In the genomic region with DNA sequence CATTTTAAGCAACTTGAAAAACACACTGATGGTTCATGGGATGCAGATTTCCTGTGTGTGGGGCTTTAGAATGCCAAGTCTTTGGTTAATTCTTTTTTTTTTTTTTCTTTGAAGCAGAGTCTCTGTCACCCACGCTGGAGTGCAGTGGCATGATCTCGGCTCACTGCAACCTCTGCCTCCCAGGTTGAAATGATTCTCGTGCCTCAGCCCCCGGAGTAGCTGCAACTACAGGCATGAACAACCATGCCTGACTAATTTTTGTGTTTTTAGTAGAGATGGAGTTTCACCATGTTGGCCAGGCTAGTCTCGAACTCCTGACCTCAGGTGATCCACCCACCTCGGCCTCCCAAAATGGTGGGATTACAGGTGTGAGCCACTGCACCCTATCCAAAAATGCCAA, we compare ENCODE assay signal across 7 cellular contexts.
DNase-seq lines count a peak whose midpoint lies in the region; ATAC-seq and TF ChIP-seq lines count a peak whose summit lies in the region.
"Not testable (repeated sequence)": the region's sequence is repeated elsewhere in the genome, so short reads cannot be mapped to it uniquely, and the experiment has no call there.

No MANE protein-coding gene starts in this region.

- not testable (repeated sequence) for DNase-seq in activated CD4-positive, alpha-beta T cell treated with anti-CD3 and anti-CD28 coated beads, Interleukin-2, amount 10 ng/mL, durations not matched to agents 7 days and 5 days; activated naive CD4-positive, alpha-beta T cell treated with anti-CD3 and anti-CD28 coated beads, Interleukin-2, amount 10 ng/mL, durations not matched to agents 7 days and 5 days; activated naive CD8-positive, alpha-beta T cell treated with anti-CD3 and anti-CD28 coated beads, Interleukin-2, amount 50 U/mL, for 24 hours; stimulated activated naive CD8-positive, alpha-beta T cell treated with anti-CD3 and anti-CD28 coated beads, Interleukin-15, amount 100 ng/mL, for 72 hours
- DNase-seq in activated T-cell treated with anti-CD3 and anti-CD28 coated beads, Interleukin-2, amount 50 U/mL, for 4 hours, result peak; percentile 15
- peak; percentile 23 for DNase-seq in osteocyte (ENCODE audit: extremely low spot score, unreplicated experiment)

- not testable (repeated sequence) for H3K27me3 Mint-ChIP-seq in T-helper 1 cell treated with Interleukin-12 subunit alpha and Interleukin-12 subunit beta and Interleukin-4 antibody, amounts not matched to agents 30 μg/mL and 1 μg/mL, for 36 hours (ENCODE audit: low read depth); activated CD4-positive, alpha-beta T cell treated with anti-CD3 and anti-CD28 coated beads, Interleukin-2, amount 10 ng/mL, durations not matched to agents 7 days and 5 days; activated T-cell treated with anti-CD3 and anti-CD28 coated beads, Interleukin-2, amount 50 U/mL, for 4 hours (ENCODE audit: low read depth); activated naive CD4-positive, alpha-beta T cell treated with anti-CD3 and anti-CD28 coated beads, Interleukin-2, amount 10 ng/mL, durations not matched to agents 7 days and 5 days; activated naive CD8-positive, alpha-beta T cell treated with anti-CD3 and anti-CD28 coated beads, Interleukin-2, amount 50 U/mL, for 24 hours; osteocyte (ENCODE audit: unreplicated experiment); stimulated activated naive CD8-positive, alpha-beta T cell treated with anti-CD3 and anti-CD28 coated beads, Interleukin-15, amount 100 ng/mL, for 72 hours

- CTCF ChIA-PET in activated CD4-positive, alpha-beta T cell treated with anti-CD3 and anti-CD28 coated beads, Interleukin-2, amount 10 ng/mL, durations not matched to agents 7 days and 5 days (lab: Charles Lee), result interaction anchor here (1.0 kb wide), 1 partner anchor 25 kb away, joined by 3 read pairs; no protein-coding TSS in a partner anchor
- CTCF ChIA-PET in activated naive CD4-positive, alpha-beta T cell treated with anti-CD3 and anti-CD28 coated beads, Interleukin-2, amount 10 ng/mL, durations not matched to agents 7 days and 5 days (lab: Charles Lee), result not testable (repeated sequence)

- peaks cover 45% of the 10 kb centered on the region for H3K4me1 Mint-ChIP-seq in T-helper 1 cell treated with Interleukin-12 subunit alpha and Interleukin-12 subunit beta and Interleukin-4 antibody, amounts not matched to agents 30 μg/mL and 1 μg/mL, for 36 hours (ENCODE audit: low read depth)
- H3K4me1 Mint-ChIP-seq in activated CD4-positive, alpha-beta T cell treated with anti-CD3 and anti-CD28 coated beads, Interleukin-2, amount 10 ng/mL, durations not matched to agents 7 days and 5 days, result peaks cover 57% of the 10 kb centered on the region
- peaks cover 62% of the 10 kb centered on the region for H3K4me1 Mint-ChIP-seq in activated T-cell treated with anti-CD3 and anti-CD28 coated beads, Interleukin-2, amount 50 U/mL, for 4 hours (ENCODE audit: low read depth)
- peaks cover 61% of the 10 kb centered on the region for H3K4me1 Mint-ChIP-seq in activated naive CD4-positive, alpha-beta T cell treated with anti-CD3 and anti-CD28 coated beads, Interleukin-2, amount 10 ng/mL, durations not matched to agents 7 days and 5 days
- peaks cover 63% of the 10 kb centered on the region for H3K4me1 Mint-ChIP-seq in activated naive CD8-positive, alpha-beta T cell treated with anti-CD3 and anti-CD28 coated beads, Interleukin-2, amount 50 U/mL, for 24 hours
- H3K4me1 Mint-ChIP-seq in osteocyte (ENCODE audit: unreplicated experiment), result not testable (repeated sequence)
- H3K4me1 Mint-ChIP-seq in stimulated activated naive CD8-positive, alpha-beta T cell treated with anti-CD3 and anti-CD28 coated beads, Interleukin-15, amount 100 ng/mL, for 72 hours, result peaks cover 63% of the 10 kb centered on the region

- H3K36me3 Mint-ChIP-seq in T-helper 1 cell treated with Interleukin-12 subunit alpha and Interleukin-12 subunit beta and Interleukin-4 antibody, amounts not matched to agents 30 μg/mL and 1 μg/mL, for 36 hours (ENCODE audit: low read depth); activated T-cell treated with anti-CD3 and anti-CD28 coated beads, Interleukin-2, amount 50 U/mL, for 4 hours (ENCODE audit: insufficient read depth); activated naive CD8-positive, alpha-beta T cell treated with anti-CD3 and anti-CD28 coated beads, Interleukin-2, amount 50 U/mL, for 24 hours (ENCODE audit: low read depth); osteocyte (ENCODE audit: unreplicated experiment): not testable (repeated sequence)
- H3K36me3 Mint-ChIP-seq in activated CD4-positive, alpha-beta T cell treated with anti-CD3 and anti-CD28 coated beads, Interleukin-2, amount 10 ng/mL, durations not matched to agents 7 days and 5 days (ENCODE audit: low read depth), result peaks cover 13% of the 10 kb centered on the region
- H3K36me3 Mint-ChIP-seq in activated naive CD4-positive, alpha-beta T cell treated with anti-CD3 and anti-CD28 coated beads, Interleukin-2, amount 10 ng/mL, durations not matched to agents 7 days and 5 days, result peaks cover 10% of the 10 kb centered on the region

- H3K9me3 Mint-ChIP-seq in T-helper 1 cell treated with Interleukin-12 subunit alpha and Interleukin-12 subunit beta and Interleukin-4 antibody, amounts not matched to agents 30 μg/mL and 1 μg/mL, for 36 hours; activated CD4-positive, alpha-beta T cell treated with anti-CD3 and anti-CD28 coated beads, Interleukin-2, amount 10 ng/mL, durations not matched to agents 7 days and 5 days; activated T-cell treated with anti-CD3 and anti-CD28 coated beads, Interleukin-2, amount 50 U/mL, for 4 hours; activated naive CD4-positive, alpha-beta T cell treated with anti-CD3 and anti-CD28 coated beads, Interleukin-2, amount 10 ng/mL, durations not matched to agents 7 days and 5 days; activated naive CD8-positive, alpha-beta T cell treated with anti-CD3 and anti-CD28 coated beads, Interleukin-2, amount 50 U/mL, for 24 hours; osteocyte (ENCODE audit: unreplicated experiment); stimulated activated naive CD8-positive, alpha-beta T cell treated with anti-CD3 and anti-CD28 coated beads, Interleukin-15, amount 100 ng/mL, for 72 hours: not testable (repeated sequence)

- H3K4me3 Mint-ChIP-seq in T-helper 1 cell treated with Interleukin-12 subunit alpha and Interleukin-12 subunit beta and Interleukin-4 antibody, amounts not matched to agents 30 μg/mL and 1 μg/mL, for 36 hours; activated CD4-positive, alpha-beta T cell treated with anti-CD3 and anti-CD28 coated beads, Interleukin-2, amount 10 ng/mL, durations not matched to agents 7 days and 5 days; activated T-cell treated with anti-CD3 and anti-CD28 coated beads, Interleukin-2, amount 50 U/mL, for 4 hours; activated naive CD4-positive, alpha-beta T cell treated with anti-CD3 and anti-CD28 coated beads, Interleukin-2, amount 10 ng/mL, durations not matched to agents 7 days and 5 days; activated naive CD8-positive, alpha-beta T cell treated with anti-CD3 and anti-CD28 coated beads, Interleukin-2, amount 50 U/mL, for 24 hours; osteocyte (ENCODE audit: unreplicated experiment): not testable (repeated sequence)
- H3K4me3 Mint-ChIP-seq in stimulated activated naive CD8-positive, alpha-beta T cell treated with anti-CD3 and anti-CD28 coated beads, Interleukin-15, amount 100 ng/mL, for 72 hours, result peak overlapping the region; percentile 44 to 92

- peak overlapping the region; percentile 15 for H3K27ac Mint-ChIP-seq in T-helper 1 cell treated with Interleukin-12 subunit alpha and Interleukin-12 subunit beta and Interleukin-4 antibody, amounts not matched to agents 30 μg/mL and 1 μg/mL, for 36 hours
- peak overlapping the region; percentile 44 for H3K27ac Mint-ChIP-seq in activated CD4-positive, alpha-beta T cell treated with anti-CD3 and anti-CD28 coated beads, Interleukin-2, amount 10 ng/mL, durations not matched to agents 7 days and 5 days
- peak overlapping the region; percentile 67 for H3K27ac Mint-ChIP-seq in activated naive CD4-positive, alpha-beta T cell treated with anti-CD3 and anti-CD28 coated beads, Interleukin-2, amount 10 ng/mL, durations not matched to agents 7 days and 5 days
- peak overlapping the region; percentile 37 for H3K27ac Mint-ChIP-seq in activated naive CD8-positive, alpha-beta T cell treated with anti-CD3 and anti-CD28 coated beads, Interleukin-2, amount 50 U/mL, for 24 hours
- not testable (repeated sequence) for H3K27ac Mint-ChIP-seq in osteocyte (ENCODE audit: unreplicated experiment)
- H3K27ac Mint-ChIP-seq in stimulated activated naive CD8-positive, alpha-beta T cell treated with anti-CD3 and anti-CD28 coated beads, Interleukin-15, amount 100 ng/mL, for 72 hours, result peak overlapping the region; percentile 74 to 93

- POLR2A ChIA-PET in activated CD4-positive, alpha-beta T cell treated with anti-CD3 and anti-CD28 coated beads, Interleukin-2, amount 10 ng/mL, durations not matched to agents 7 days and 5 days (lab: Charles Lee), result not testable (repeated sequence)

- TF ChIP-seq CTCF in osteocyte (IDR thresholded peaks at IDR 0.05), result not testable (repeated sequence)

- peak; percentile 46 to 48 for ATAC-seq in activated T-cell treated with anti-CD3 and anti-CD28 coated beads, Interleukin-2, amount 50 U/mL, for 4 hours
- not testable (repeated sequence) for ATAC-seq in activated naive CD8-positive, alpha-beta T cell treated with anti-CD3 and anti-CD28 coated beads, Interleukin-2, amount 50 U/mL, for 24 hours; stimulated activated naive CD8-positive, alpha-beta T cell treated with anti-CD3 and anti-CD28 coated beads, Interleukin-15, amount 100 ng/mL, for 72 hours
